27 cellular contexts compared by ENCODE assay signal in genomic region chr7:133934262-133934973, GRCh38.
DNase-seq lines count a peak whose midpoint lies in the region; ATAC-seq, FAIRE-seq and TF ChIP-seq lines count a peak whose summit lies in the region.
"Had no signal": no experiment of that assay in that cellular context is flagged by ENCODE, and none has a peak within 500 bp of the region (broad histone marks: within the 10 kb centered on the region; RNA-seq: fewer than 3 reads in every experiment).

No MANE protein-coding gene starts in this region.

- CTCF ChIA-PET in WTC11 (lab: Charles Lee): interaction anchor here (0.9 to 1.4 kb wide), 4 partner anchors 58 to 1357 kb away, joined by 3 to 5 read pairs (median 3); no protein-coding TSS in a partner anchor

- DNase-seq in Caki2 (ENCODE audit: low read depth) (peak; percentile 31), WTC11 (ENCODE audit: low spot score) (no peak), neural crest cell (ENCODE audit: low read depth, low spot score) (no peak), GM12891 (ENCODE audit: insufficient read length, low spot score) (no peak), Kasumi-1 (lab: John Stamatoyannopoulos, UW) (no peak), NCI-H2227 treated with DMSO at 0.1 percent for 48 hours (lab: John Stamatoyannopoulos, UW) (no peak), esophagus squamous epithelium (lab: John Stamatoyannopoulos, UW) (no peak)
- DNase-seq: ACHN; activated gamma-delta T cell treated with Interleukin-2 at 50 U/mL for 16 hours; COR-L47; erythroblast; heart left ventricle; left cardiac atrium; NCI-H1436 treated with DMSO at 0.1 percent for 48 hours; NCI-H774; SHP77; spleen; stimulated activated CD4-positive, alpha-beta T cell treated with anti-CD3 and anti-CD28 coated beads, Interleukin-2, amount 100 ng/mL, for 48 hours; substantia nigra; T-cell; upper lobe of right lung had no signal

- POLR2A ChIA-PET in WTC11 (lab: Charles Lee): no interaction called here

- no peak overlapping the region for H3K4me3 ChIP-seq in HUES48 (ENCODE audit: low read depth, low read length)
- no peak overlapping the region for H3K4me3 ChIP-seq in esophagus squamous epithelium
- H3K4me3 ChIP-seq: BLaER1 treated with 17β-estradiol and CSF1 and Interleukin-3, amounts not matched to agents 10 nM and 100 nM; heart left ventricle; spleen; upper lobe of right lung had no signal

- H3K27ac ChIP-seq in HUES48 (ENCODE audit: low read depth, low read length): peak overlapping the region; percentile 49
- H3K27ac ChIP-seq in esophagus squamous epithelium: no peak overlapping the region
- H3K27ac ChIP-seq: BLaER1 treated with 17β-estradiol and CSF1 and Interleukin-3, amounts not matched to agents 10 nM and 100 nM; heart left ventricle; KMS-11; spleen; upper lobe of right lung had no signal

- H3K4me1 ChIP-seq in HUES48 (ENCODE audit: control insufficient read depth, insufficient read depth, low read length) (peaks cover 46% of the 10 kb centered on the region), esophagus squamous epithelium (no peaks in the 10 kb centered on the region)
- H3K4me1 ChIP-seq: BLaER1 treated with 17β-estradiol and CSF1 and Interleukin-3, amounts not matched to agents 10 nM and 100 nM; heart left ventricle; spleen; upper lobe of right lung had no signal

- TF ChIP-seq CTCF in WTC11 (IDR thresholded peaks at IDR 0.05) (no peak), neural crest cell (conservative IDR thresholded peaks at IDR 0.05) (no peak), esophagus squamous epithelium (IDR thresholded peaks at IDR 0.05) (no peak)

- peaks cover 10% of the 10 kb centered on the region; the same call in 1 of the 2 replicates for H3K36me3 Mint-ChIP-seq in WTC11
- peaks cover 2% of the 10 kb centered on the region for H3K36me3 Mint-ChIP-seq in neural crest cell (ENCODE audit: low read depth)

- H3K27me3 Mint-ChIP-seq in WTC11 (ENCODE audit: low read depth): no peaks in the 10 kb centered on the region
- H3K27me3 Mint-ChIP-seq in neural crest cell (ENCODE audit: low read depth): no peaks in the 10 kb centered on the region
- H3K27me3 Mint-ChIP-seq: T-cell had no signal

- peak; percentile 38; the same call in 1 of the 2 replicates for ATAC-seq in WTC11
- ATAC-seq: heart left ventricle; left cardiac atrium; stimulated activated effector memory CD8-positive, alpha-beta T cell treated with anti-CD3 and anti-CD28 coated beads, Interleukin-12 subunit alpha, Interleukin-12 subunit beta, amount 100 ng/mL, for 72 hours; T-cell; upper lobe of right lung had no signal

- no peak overlapping the region for H3K4me3 Mint-ChIP-seq in WTC11
- H3K4me3 Mint-ChIP-seq in neural crest cell: peak overlapping the region; percentile 11
- H3K4me3 Mint-ChIP-seq: HFFc6; stimulated activated effector memory CD8-positive, alpha-beta T cell treated with anti-CD3 and anti-CD28 coated beads, Interleukin-12 subunit alpha, Interleukin-12 subunit beta, amount 100 ng/mL, for 72 hours; T-cell had no signal

- no peaks in the 10 kb centered on the region for H3K9me3 Mint-ChIP-seq in WTC11
- H3K9me3 Mint-ChIP-seq in neural crest cell: no peaks in the 10 kb centered on the region
- H3K9me3 Mint-ChIP-seq: HFFc6; stimulated activated effector memory CD8-positive, alpha-beta T cell treated with anti-CD3 and anti-CD28 coated beads, Interleukin-12 subunit alpha, Interleukin-12 subunit beta, amount 100 ng/mL, for 72 hours; T-cell had no signal

- H3K36me3 ChIP-seq in HUES48 (ENCODE audit: control insufficient read depth, insufficient read depth, low read length): peaks cover 4% of the 10 kb centered on the region; the same call in 1 of the 2 replicates
- peaks cover 0 to 21% (median 0%) of the 10 kb centered on the region in 3 donors for H3K36me3 ChIP-seq in esophagus squamous epithelium

- 57 to 78% methylated on average over 9 of the region's 9 CpGs for WGBS in esophagus squamous epithelium, 2 donors

- no peak for TF ChIP-seq POLR2A in GM12891 (IDR thresholded peaks at IDR 0.05; ENCODE audit: low read depth, low read length)
- no peak for TF ChIP-seq POLR2A in esophagus squamous epithelium (IDR thresholded peaks at IDR 0.05)

- no peaks in the 10 kb centered on the region for H3K9me3 ChIP-seq in HUES48 (ENCODE audit: control insufficient read depth, insufficient read depth, low read length)
- H3K9me3 ChIP-seq in esophagus squamous epithelium: no peaks in the 10 kb centered on the region
- H3K9me3 ChIP-seq: BLaER1 treated with 17β-estradiol and CSF1 and Interleukin-3, amounts not matched to agents 10 nM and 100 nM; heart left ventricle; spleen; upper lobe of right lung had no signal

- H3K4me1 Mint-ChIP-seq in WTC11: peaks cover 54% of the 10 kb centered on the region
- H3K4me1 Mint-ChIP-seq in neural crest cell: peaks cover 37% of the 10 kb centered on the region
- H3K4me1 Mint-ChIP-seq: stimulated activated effector memory CD8-positive, alpha-beta T cell treated with anti-CD3 and anti-CD28 coated beads, Interleukin-12 subunit alpha, Interleukin-12 subunit beta, amount 100 ng/mL, for 72 hours; T-cell had no signal

- in situ Hi-C loops in Caki2 (cut with HindIII; ENCODE audit: low pct_unique_long_range_greater_than_20kb, low sequenced_read_pairs): no loop called here

- FAIRE-seq in GM12891 (lab: Jason Lieb, UNC): no peak
- FAIRE-seq: GM12892 had no signal

- H3K27ac Mint-ChIP-seq in WTC11: peak overlapping the region; percentile 4; the same call in 1 of the 2 replicates
- H3K27ac Mint-ChIP-seq in neural crest cell (ENCODE audit: unreplicated experiment): no peak overlapping the region
- H3K27ac Mint-ChIP-seq: HFFc6; stimulated activated effector memory CD8-positive, alpha-beta T cell treated with anti-CD3 and anti-CD28 coated beads, Interleukin-12 subunit alpha, Interleukin-12 subunit beta, amount 100 ng/mL, for 72 hours; T-cell had no signal

- no peaks in the 10 kb centered on the region for H3K27me3 ChIP-seq in HUES48 (ENCODE audit: control insufficient read depth, insufficient read depth, low read length)
- no peaks in the 10 kb centered on the region for H3K27me3 ChIP-seq in esophagus squamous epithelium
- H3K27me3 ChIP-seq: BLaER1 treated with 17β-estradiol and CSF1 and Interleukin-3, amounts not matched to agents 10 nM and 100 nM; heart left ventricle; spleen; upper lobe of right lung had no signal

- intact Hi-C loops in esophagus squamous epithelium (cut with DNase I): no loop called here

- no peak overlapping the region for H3K9ac ChIP-seq in HUES48 (ENCODE audit: low read depth, low read length)
- H3K9ac ChIP-seq: BLaER1 treated with 17β-estradiol and CSF1 and Interleukin-3, amounts not matched to agents 10 nM and 100 nM; KMS-11 had no signal

TF ChIP-seq in WTC11, 78 proteins besides CTCF, POLR2A, EP300 and RAD21 (continues in another document):
- TF ChIP-seq MAX (CRISPR knock-in tag; IDR thresholded peaks at IDR 0.05): no peak
- no peak for TF ChIP-seq RELA (CRISPR knock-in tag; IDR thresholded peaks at IDR 0.05; ENCODE audit: borderline replicate concordance)
- no peak for TF ChIP-seq ZNF263 (CRISPR knock-in tag; IDR thresholded peaks at IDR 0.05; ENCODE audit: low read depth)
- TF ChIP-seq SOX15 (CRISPR knock-in tag; IDR thresholded peaks at IDR 0.05): no peak

TF ChIP-seq in GM12891, 5 proteins besides CTCF, POLR2A, EP300 and RAD21:
- TF ChIP-seq POLR2AphosphoS5 (IDR thresholded peaks at IDR 0.05; ENCODE audit: low read depth, low read length) (no peak), TAF1 (IDR thresholded peaks at IDR 0.05; ENCODE audit: low read depth, low read length) (no peak), PAX5 (IDR thresholded peaks at IDR 0.05; ENCODE audit: insufficient read depth, low read length, severe bottlenecking) (no peak), POU2F2 (IDR thresholded peaks at IDR 0.05; ENCODE audit: low read depth, low read length) (no peak), SPI1 (IDR thresholded peaks at IDR 0.05; ENCODE audit: low read depth, low read length) (no peak)
